12 cellular contexts compared by ENCODE assay signal in genomic region chr5:81506378-81506777, GRCh38.
DNase-seq lines count a peak whose midpoint lies in the region; ATAC-seq and TF ChIP-seq lines count a peak whose summit lies in the region.
"Had no signal": no experiment of that assay in that cellular context is flagged by ENCODE, and none has a peak within 500 bp of the region (broad histone marks: within the 10 kb centered on the region; RNA-seq: fewer than 3 reads in every experiment).

No MANE protein-coding gene starts in this region.

- H3K9ac ChIP-seq in HCT116 (ENCODE audit: low read length) = no peak overlapping the region
- peak overlapping the region; percentile 23 for H3K9ac ChIP-seq in adipocyte (ENCODE audit: low read length)

- CTCF ChIA-PET in HCT116 (lab: Charles Lee) = interaction anchor here (0.6 to 1.4 kb wide), 8 partner anchors 10 to 659 kb away, joined by 3 to 6 read pairs (median 4); partner anchors contain the start of gene SSBP2

- WGBS in testis, 2 donors = 25 to 28% methylated on average over 1 of the region's 1 CpG

- TF ChIP-seq POLR2A in HCT116 (IDR thresholded peaks at IDR 0.05; ENCODE audit: borderline replicate concordance, extremely low read depth, insufficient read depth, insufficient read length) (no peak), testis (IDR thresholded peaks at IDR 0.05) (no peak)

- POLR2A ChIA-PET in HCT116 (lab: Charles Lee) = interaction anchor here (0.8 kb wide), 1 partner anchor 345 kb away, joined by 5 read pairs; no protein-coding TSS in a partner anchor

- TF ChIP-seq CTCF in HCT116 (IDR thresholded peaks at IDR 0.05 in 2 of 3, conservative IDR thresholded peaks at IDR 0.05 in 1 of 3; ENCODE audit: borderline replicate concordance in 1 of 3, insufficient read depth in 1 of 3, low read depth in 2 of 3, low read length in 2 of 3) (no peak), lower lobe of right lung (IDR thresholded peaks at IDR 0.05) (no peak), testis (IDR thresholded peaks at IDR 0.05) (no peak), WERI-Rb-1 (IDR thresholded peaks at IDR 0.05; ENCODE audit: low read depth, low read length) (no peak)

- BruUV-seq in HCT116 (replicated peaks; lab: Mats Ljungman, UMichigan) = no TSS peak

- H3K27ac ChIP-seq in HCT116 (ENCODE audit: low read depth, low read length) (no peak overlapping the region), lower lobe of right lung (peak overlapping the region; percentile 50), testis (peak overlapping the region; percentile 57 to 62), WERI-Rb-1 (no peak overlapping the region)

- no peak for DNase-seq in HCT116 (ENCODE audit: low read depth, low spot score)
- no peak for DNase-seq in adipocyte (ENCODE audit: low read depth)
- no peak for DNase-seq in lower lobe of right lung
- no peak for DNase-seq in testis
- no peak for DNase-seq in H4 (ENCODE audit: low spot score)
- DNase-seq in WERI-Rb-1 = no peak
- DNase-seq in posterior vena cava (ENCODE audit: low spot score) = no peak
- DNase-seq: activated CD8-positive, alpha-beta memory T cell treated with anti-CD3 and anti-CD28 coated beads, Interleukin-2, amount 50 U/mL, for 4 hours; activated naive CD4-positive, alpha-beta T cell; psoas muscle had no signal

- H3K4me3 ChIP-seq in HCT116 (replicated peaks in 1 of 2; ENCODE audit: low read depth in 1 of 2, low read length in 2 of 2) = no peak overlapping the region
- no peak overlapping the region for H3K4me3 ChIP-seq in adipocyte (ENCODE audit: low read length)
- H3K4me3 ChIP-seq in lower lobe of right lung = no peak overlapping the region
- H3K4me3 ChIP-seq in testis = no peak overlapping the region
- no peak overlapping the region for H3K4me3 ChIP-seq in WERI-Rb-1 (ENCODE audit: low read depth, low read length)
- H3K4me3 ChIP-seq: stomach had no signal

- no peaks in the 10 kb centered on the region for H3K27me3 ChIP-seq in HCT116 (ENCODE audit: insufficient read depth, low read length)
- H3K27me3 ChIP-seq in adipocyte (replicated peaks; ENCODE audit: control insufficient read depth, insufficient read depth, low read length) = no peaks in the 10 kb centered on the region
- H3K27me3 ChIP-seq in lower lobe of right lung (ENCODE audit: low read depth) = no peaks in the 10 kb centered on the region
- H3K27me3 ChIP-seq in testis = no peaks in the 10 kb centered on the region
- H3K27me3 ChIP-seq in WERI-Rb-1 (ENCODE audit: insufficient read depth, low read depth, severe bottlenecking) = no peaks in the 10 kb centered on the region
- H3K27me3 ChIP-seq: BE2C, stomach had no signal

- peak overlapping the region; percentile 40 for H2AFZ ChIP-seq in HCT116 (ENCODE audit: low read depth, low read length, poor library complexity, severe bottlenecking)

- RAD21 ChIA-PET in HCT116 (lab: Charles Lee; ENCODE audit: low non-redundant PET in 1 of 2, low total read pairs in 2 of 2, uncharacterized antibody in 2 of 2, unreplicated experiment in 2 of 2) = no interaction called here

- no peak overlapping the region; the same call in 1 of the 2 replicates for H3K4me2 ChIP-seq in HCT116 (ENCODE audit: low read length)

- H3K4me1 ChIP-seq in HCT116 (ENCODE audit: control insufficient read depth in 1 of 2, insufficient read depth in 2 of 2, low read length in 2 of 2) (peaks cover 0 to 5% of the 10 kb centered on the region in 2 experiments; a peak in 2 of 4 replicates), adipocyte (ENCODE audit: control insufficient read depth, insufficient read depth, low read length) (peaks cover 12% of the 10 kb centered on the region), lower lobe of right lung (peaks cover 12% of the 10 kb centered on the region), testis (peaks cover 7% of the 10 kb centered on the region)

- no peaks in the 10 kb centered on the region for H3K79me2 ChIP-seq in HCT116 (ENCODE audit: insufficient read depth, low read length)

- ATAC-seq in HCT116 (no peak), lower lobe of right lung (peak in 1 of 2 donors; percentile 19)

- H3K9me3 ChIP-seq in HCT116 (ENCODE audit: control insufficient read depth in 1 of 2, insufficient read depth in 1 of 2, low read depth in 1 of 2, low read length in 2 of 2) (no peaks in the 10 kb centered on the region), adipocyte (ENCODE audit: control insufficient read depth, low read length) (no peaks in the 10 kb centered on the region), lower lobe of right lung (no peaks in the 10 kb centered on the region), testis (no peaks in the 10 kb centered on the region), WERI-Rb-1 (ENCODE audit: severe bottlenecking) (no peaks in the 10 kb centered on the region)
- H3K9me3 ChIP-seq: BE2C, psoas muscle, stomach had no signal

- TF ChIP-seq RAD21 in HCT116 (IDR thresholded peaks at IDR 0.05; ENCODE audit: low read depth) = no peak

- H4K20me1 ChIP-seq in HCT116 (ENCODE audit: insufficient read depth) = no peaks in the 10 kb centered on the region

- no peaks in the 10 kb centered on the region for H3K9me2 ChIP-seq in HCT116 (ENCODE audit: insufficient read depth)

- intact Hi-C loops in HCT116 (cut with micrococcal nuclease) = loop anchor here (2.0 kb wide), 2 partner anchors 242 to 332 kb away; no protein-coding TSS in a partner anchor
- intact Hi-C loops in lower lobe of right lung (cut with DNase I) = no loop called here
- intact Hi-C loops in testis (cut with DNase I; ENCODE audit: low total_unique reads) = loop anchor here (10.0 kb wide), 1 partner anchor 348 kb away; no protein-coding TSS in a partner anchor
- intact Hi-C loops in posterior vena cava (cut with DNase I) = loop anchor here in 1 of 2 donors (10.0 kb wide), 2 partner anchors 248 to 348 kb away; partner anchors contain the start of gene SSBP2

- no peaks in the 10 kb centered on the region for H3K36me3 ChIP-seq in HCT116 (ENCODE audit: control insufficient read depth in 1 of 2, insufficient read depth in 2 of 2, low read length in 2 of 2)
- H3K36me3 ChIP-seq in adipocyte (ENCODE audit: control insufficient read depth, insufficient read depth, low read length, severe bottlenecking) = peaks cover 7% of the 10 kb centered on the region
- no peaks in the 10 kb centered on the region for H3K36me3 ChIP-seq in lower lobe of right lung
- no peaks in the 10 kb centered on the region for H3K36me3 ChIP-seq in testis (ENCODE audit: low read depth, missing control alignments)
- H3K36me3 ChIP-seq in WERI-Rb-1 = no peaks in the 10 kb centered on the region
- H3K36me3 ChIP-seq: BE2C, stomach had no signal

TF ChIP-seq in HCT116, 20 proteins besides CTCF, POLR2A, EP300 and RAD21:
- TF ChIP-seq ZBTB33 (IDR thresholded peaks at IDR 0.05; ENCODE audit: extremely low read depth, insufficient replicate concordance, low read length) = no peak
- TF ChIP-seq JUND (IDR thresholded peaks at IDR 0.05) = no peak
- no peak for TF ChIP-seq ZFX (IDR thresholded peaks at IDR 0.05)
TF ChIP-seq in HCT116: peak in this region for 0.

Comparison
In these comparisons a context has a peak if more than half of its experiments do, and no peak if none do; other contexts are left out.
1. H3K27ac ChIP-seq: peak in lower lobe of right lung (single experiment) and testis (2 of 2); none in HCT116 (single experiment) and WERI-Rb-1 (single experiment).